ENCODE assay signal across 12 cellular contexts in the genomic region with DNA sequence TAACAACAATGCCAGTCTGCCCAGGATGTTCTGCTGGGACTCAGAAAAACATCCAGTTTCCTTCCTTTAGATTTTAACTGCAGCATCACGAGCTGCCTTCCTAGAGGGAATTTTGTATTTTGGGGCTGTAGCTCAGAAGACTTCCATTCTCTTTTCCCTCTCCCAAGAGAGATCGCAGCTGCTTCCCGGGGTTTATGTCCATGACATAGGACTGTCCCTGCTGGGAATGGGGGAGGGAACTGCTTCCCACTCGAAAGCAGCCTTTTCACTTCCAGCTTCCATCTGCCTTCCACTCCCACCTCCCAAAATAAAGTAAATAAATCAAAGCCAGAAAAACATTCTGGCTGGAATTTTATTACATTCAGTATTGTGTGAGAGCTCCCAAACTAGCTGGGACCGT. TPM values are rescaled to one million over a fixed set of nuclear protein-coding genes. Genes with fewer than 3 reads are reported as not detected.
A peak's percentile ranks its signal among the peaks of the same experiment; 100 is the strongest.
DNase-seq lines count a peak whose midpoint lies in the region; ATAC-seq, FAIRE-seq and TF ChIP-seq lines count a peak whose summit lies in the region.
"Had no signal": no experiment of that assay in that cellular context is flagged by ENCODE, and none has a peak within 500 bp of the region (broad histone marks: within the 10 kb centered on the region; RNA-seq: fewer than 3 reads in every experiment).

No MANE protein-coding gene starts in this region.

- H3K4me1 ChIP-seq in adrenal gland (replicated peaks in 1 of 2) (peaks cover 24 to 52% of the 10 kb centered on the region in 2 donors), right cardiac atrium (ENCODE audit: control insufficient read depth, insufficient read depth, low read length) (peaks cover 10% of the 10 kb centered on the region), gastrocnemius medialis (peaks cover 64 to 65% of the 10 kb centered on the region in 2 donors)

- DNase-seq in CD14-positive monocyte (ENCODE audit: low spot score) (no peak), adrenal gland (no peak), right cardiac atrium (no peak), gastrocnemius medialis (no peak), GM19239 (ENCODE audit: insufficient read length, low spot score) (no peak), NCI-H748 treated with DMSO at 0.1 percent for 48 hours (lab: John Stamatoyannopoulos, UW) (no peak), SHP77 treated with DMSO at 0.1 percent for 48 hours (lab: John Stamatoyannopoulos, UW) (no peak)
- no peak for DNase-seq in naive thymus-derived CD8-positive, alpha-beta T cell
- DNase-seq: activated CD4-positive, alpha-beta T cell treated with anti-CD3 and anti-CD28 coated beads for 4 hours; kidney glomerular epithelial cell; stimulated activated CD4-positive, alpha-beta T cell treated with anti-CD3 and anti-CD28 coated beads, Interleukin-4, amount 100 ng/mL, for 4 hours had no signal

- peaks cover 67% of the 10 kb centered on the region for H3K4me1 Mint-ChIP-seq in CD14-positive monocyte
- H3K4me1 Mint-ChIP-seq in naive thymus-derived CD8-positive, alpha-beta T cell: peaks cover 9 to 55% (median 15%) of the 10 kb centered on the region in 4 donors

- 42 to 70% (median 49%) methylated on average over 5 of the region's 5 CpGs for WGBS in adrenal gland, 4 donors
- 37% methylated on average over 5 of the region's 5 CpGs for WGBS in right cardiac atrium

- peaks cover 0 to 6% (median 0%) of the 10 kb centered on the region in 3 donors for H3K27me3 Mint-ChIP-seq in CD14-positive monocyte (ENCODE audit: low read depth in 3 of 3)
- no peaks in the 10 kb centered on the region for H3K27me3 Mint-ChIP-seq in naive thymus-derived CD8-positive, alpha-beta T cell
- H3K27me3 Mint-ChIP-seq: central memory CD8-positive, alpha-beta T cell had no signal

- H3K4me3 ChIP-seq in adrenal gland: no peak overlapping the region
- no peak overlapping the region for H3K4me3 ChIP-seq in right cardiac atrium (ENCODE audit: low read length)
- H3K4me3 ChIP-seq in gastrocnemius medialis: no peak overlapping the region

- POLR2A ChIA-PET in naive thymus-derived CD8-positive, alpha-beta T cell (lab: Charles Lee): no interaction called here

- H3K4me3 Mint-ChIP-seq in CD14-positive monocyte: no peak overlapping the region
- no peak overlapping the region for H3K4me3 Mint-ChIP-seq in naive thymus-derived CD8-positive, alpha-beta T cell
- H3K4me3 Mint-ChIP-seq: central memory CD8-positive, alpha-beta T cell had no signal

- no peaks in the 10 kb centered on the region for H3K9me3 Mint-ChIP-seq in CD14-positive monocyte
- no peaks in the 10 kb centered on the region for H3K9me3 Mint-ChIP-seq in naive thymus-derived CD8-positive, alpha-beta T cell
- H3K9me3 Mint-ChIP-seq: central memory CD8-positive, alpha-beta T cell had no signal

- TF ChIP-seq CTCF in CD14-positive monocyte (IDR thresholded peaks at IDR 0.05) (no peak), adrenal gland (IDR thresholded peaks at IDR 0.05) (no peak), gastrocnemius medialis (IDR thresholded peaks at IDR 0.05 in 4 of 5, conservative IDR thresholded peaks at IDR 0.05 in 1 of 5) (no peak)

- intact Hi-C loops in CD14-positive monocyte (cut with micrococcal nuclease): no loop called here
- intact Hi-C loops in adrenal gland (cut with DNase I): loop anchor here (10.0 kb wide), 2 partner anchors 52 to 242 kb away; partner anchors contain the start of gene LIMS1 (in 2 of the 2)
- intact Hi-C loops in right cardiac atrium (cut with DNase I): loop anchor here in 3 of 4 donors (10.0 kb wide), 3 partner anchors 52 to 212 kb away; partner anchors contain the start of genes LIMS1 (in 1 of the 3) and SULT1C4 (in 1 of the 3)
- intact Hi-C loops in gastrocnemius medialis (cut with DNase I; ENCODE audit: low total_unique reads): no loop called here

- H3K27ac ChIP-seq in adrenal gland (peak overlapping the region; percentile 66 to 85 (median 81)), right cardiac atrium (ENCODE audit: low read length) (peak overlapping the region; percentile 40), gastrocnemius medialis (peak overlapping the region; percentile 83 to 87 (median 86))

- ATAC-seq in right cardiac atrium (no peak), gastrocnemius medialis (no peak)
- no peak for ATAC-seq in naive thymus-derived CD8-positive, alpha-beta T cell

- H3K9me3 ChIP-seq in adrenal gland (replicated peaks in 1 of 3): no peaks in the 10 kb centered on the region
- no peaks in the 10 kb centered on the region for H3K9me3 ChIP-seq in right cardiac atrium (ENCODE audit: control insufficient read depth, low read length)
- H3K9me3 ChIP-seq in gastrocnemius medialis: no peaks in the 10 kb centered on the region

- H3K27me3 ChIP-seq in adrenal gland (no peaks in the 10 kb centered on the region), right cardiac atrium (ENCODE audit: control insufficient read depth, insufficient read depth) (no peaks in the 10 kb centered on the region), gastrocnemius medialis (no peaks in the 10 kb centered on the region)

- no peak for TF ChIP-seq POLR2A in adrenal gland (IDR thresholded peaks at IDR 0.05)
- no peak for TF ChIP-seq POLR2A in gastrocnemius medialis (IDR thresholded peaks at IDR 0.05)

- peaks cover 3 to 19% of the 10 kb centered on the region in 2 donors for H3K36me3 Mint-ChIP-seq in CD14-positive monocyte
- H3K36me3 Mint-ChIP-seq in naive thymus-derived CD8-positive, alpha-beta T cell: no peaks in the 10 kb centered on the region

- FAIRE-seq in GM19239 (lab: Jason Lieb, UNC): no peak

- in situ Hi-C loops in gastrocnemius medialis (cut with MboI; ENCODE audit: low sequenced_read_pairs in 4 of 4): loop anchor here in 2 of 4 donors (10.0 to 25.0 kb wide), 2 partner anchors 124 to 242 kb away; no protein-coding TSS in a partner anchor

- no peaks in the 10 kb centered on the region for H3K36me3 ChIP-seq in adrenal gland (replicated peaks in 1 of 2)
- no peaks in the 10 kb centered on the region for H3K36me3 ChIP-seq in gastrocnemius medialis

- peak overlapping the region; percentile 99 to 100 (median 100) for H3K27ac Mint-ChIP-seq in CD14-positive monocyte
- H3K27ac Mint-ChIP-seq in naive thymus-derived CD8-positive, alpha-beta T cell: no peak overlapping the region

RNA-seq across cellular contexts. Expression of gene LIMS1, which starts 52.4 kb away (rescaled TPM):
- polyA plus RNA-seq in CD14-positive monocyte (100 to 1,000 TPM; 124 to 130 TPM), adrenal gland (10 to 100 TPM; 33.5 to 58.3 (median 48.4) TPM), right cardiac atrium (21.4 TPM)
- total RNA-seq in adrenal gland (100 to 1,000 TPM; 108 to 182 (median 132) TPM), right cardiac atrium (10 to 100 TPM; 45.5 to 65.6 (median 55.9) TPM), gastrocnemius medialis (100 to 1,000 TPM; 147 to 308 (median 224) TPM)
- 10 to 100 TPM; 20.9 to 22.2 TPM for total RNA-seq in naive thymus-derived CD8-positive, alpha-beta T cell
- polyA plus RNA-seq in naive thymus-derived CD8-positive, alpha-beta T cell: 10 to 100 TPM; 21.8 to 25.9 (median 21.9) TPM

Comparison
In these comparisons a context has a peak if more than half of its experiments do, and no peak if none do; other contexts are left out.
1. H3K27ac Mint-ChIP-seq: peak in CD14-positive monocyte (7 of 7); none in naive thymus-derived CD8-positive, alpha-beta T cell (0 of 10).
2. intact Hi-C loops: an anchor here in adrenal gland (10.0 kb wide) and right cardiac atrium (10.0 kb wide); none called in CD14-positive monocyte and gastrocnemius medialis.
3. Peak in every context shown above with its lines, with median percentiles within 50 percentile points of each other: H3K27ac ChIP-seq.